ENCODE assay signal across 2 cellular contexts in the genomic region with DNA sequence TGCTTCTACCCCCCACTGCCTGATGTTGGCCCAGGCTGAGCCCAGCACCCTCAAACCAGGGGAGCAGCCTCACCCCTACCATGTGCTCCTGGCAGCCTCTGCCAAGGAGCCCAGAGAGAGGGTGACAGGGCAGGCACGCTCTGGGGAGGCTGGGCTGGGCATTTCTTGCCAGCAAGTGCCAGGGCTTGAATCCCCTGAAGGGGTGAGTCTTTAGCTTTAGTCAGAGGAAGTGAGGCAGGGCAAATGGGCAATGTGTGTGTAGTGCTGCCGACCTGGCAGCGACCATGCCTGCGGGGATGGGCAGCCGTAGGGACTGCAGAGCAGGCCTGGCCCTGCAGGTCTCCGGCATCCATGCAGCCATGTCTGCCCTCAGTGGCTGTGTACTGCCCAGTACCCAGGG.
TF ChIP-seq lines count a peak whose summit lies in the region.

No MANE protein-coding gene starts in this region.

TF ChIP-seq in endothelial cell of umbilical vein, 7 proteins besides CTCF, POLR2A, EP300 and RAD21:
- no peak for TF ChIP-seq POLR2AphosphoS5 (IDR thresholded peaks at IDR 0.05; ENCODE audit: insufficient read depth, low read depth, low read length)
- no peak for TF ChIP-seq MYC (IDR thresholded peaks at IDR 0.05; ENCODE audit: low read depth, low read length)
- no peak for TF ChIP-seq FOS (IDR thresholded peaks at IDR 0.05; ENCODE audit: borderline replicate concordance, insufficient read depth, low read length)
- TF ChIP-seq EZH2 (IDR thresholded peaks at IDR 0.05; ENCODE audit: borderline replicate concordance, low read depth, low read length, severe bottlenecking), result no peak
- TF ChIP-seq, protein P1, sequence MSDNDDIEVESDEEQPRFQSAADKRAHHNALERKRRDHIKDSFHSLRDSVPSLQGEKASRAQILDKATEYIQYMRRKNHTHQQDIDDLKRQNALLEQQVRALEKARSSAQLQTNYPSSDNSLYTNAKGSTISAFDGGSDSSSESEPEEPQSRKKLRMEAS (IDR thresholded peaks at IDR 0.05; ENCODE audit: insufficient read depth, insufficient read length), result no peak
- no peak for TF ChIP-seq GATA2 (IDR thresholded peaks at IDR 0.05; ENCODE audit: insufficient read depth, insufficient read length, low read depth, low read length)
- no peak for TF ChIP-seq JUN (IDR thresholded peaks at IDR 0.05; ENCODE audit: borderline replicate concordance, insufficient read depth, insufficient read length, low read depth)

TF ChIP-seq in GM12891, 5 proteins besides CTCF, POLR2A, EP300 and RAD21:
- TF ChIP-seq PAX5 (IDR thresholded peaks at IDR 0.05; ENCODE audit: insufficient read depth, low read length, severe bottlenecking), result no peak
- no peak for TF ChIP-seq POU2F2 (IDR thresholded peaks at IDR 0.05; ENCODE audit: low read depth, low read length)
- TF ChIP-seq TAF1 (IDR thresholded peaks at IDR 0.05; ENCODE audit: low read depth, low read length), result no peak
- no peak for TF ChIP-seq POLR2AphosphoS5 (IDR thresholded peaks at IDR 0.05; ENCODE audit: low read depth, low read length)
- no peak for TF ChIP-seq SPI1 (IDR thresholded peaks at IDR 0.05; ENCODE audit: low read depth, low read length)
